Comparison of ENCODE assay signal across 8 cellular contexts in the genomic region with DNA sequence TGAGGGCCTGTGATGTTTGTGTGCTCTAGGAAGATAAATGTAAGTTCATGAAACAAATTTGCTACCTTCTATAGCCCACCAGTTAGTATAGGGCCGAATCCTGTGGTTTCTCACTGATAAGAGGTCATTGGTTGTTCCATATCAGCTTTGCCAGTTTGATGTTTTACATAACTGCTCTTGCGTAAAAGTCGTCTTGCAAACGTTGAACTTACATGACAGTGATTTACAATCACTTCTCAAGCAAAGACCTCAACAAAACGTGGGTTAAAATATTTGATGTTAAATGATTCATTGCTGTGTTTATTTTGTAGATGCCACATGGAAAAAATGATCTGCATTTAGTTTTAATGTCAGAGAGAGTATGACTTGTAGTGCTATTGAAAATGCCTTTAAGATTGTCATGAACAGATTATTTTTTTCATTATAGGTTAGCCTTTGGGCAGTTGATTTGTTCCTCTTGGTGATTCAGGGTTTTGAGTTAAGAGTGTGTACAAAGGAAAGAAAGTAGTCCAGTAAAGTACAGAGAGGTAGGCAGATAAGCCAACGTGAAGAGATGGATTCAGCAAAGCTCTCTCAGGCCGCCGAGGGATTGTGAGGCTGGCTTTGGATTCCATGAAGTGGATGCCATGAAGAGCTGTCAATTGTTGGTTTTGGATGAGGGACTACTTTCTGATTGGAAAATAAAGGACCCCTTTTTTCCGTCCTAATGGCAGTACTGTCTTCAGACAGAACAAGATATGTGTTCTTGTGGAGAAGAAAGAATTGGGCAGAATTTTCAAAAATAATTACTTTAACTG. TPM values are rescaled to one million over a fixed set of nuclear protein-coding genes. Genes with fewer than 3 reads are reported as not detected.
DNase-seq lines count a peak whose midpoint lies in the region; ATAC-seq and TF ChIP-seq lines count a peak whose summit lies in the region.

No MANE protein-coding gene starts in this region.

- peak overlapping the region; percentile 97 for H3K27ac ChIP-seq in hepatocyte

- no peak for DNase-seq in activated CD8-positive, alpha-beta memory T cell treated with anti-CD3 and anti-CD28 coated beads, Interleukin-2, amount 10 ng/mL, durations not matched to agents 7 days and 5 days
- no peak for DNase-seq in activated CD8-positive, alpha-beta memory T cell treated with anti-CD3 and anti-CD28 coated beads, Interleukin-2, amount 50 U/mL, for 4 hours
- DNase-seq in WTC11 (ENCODE audit: low spot score) (no peak), hepatocyte (ENCODE audit: low spot score) (peak; percentile 39), GM13976 (ENCODE audit: low spot score) (no peak), islet precursor cell (no peak)
- DNase-seq in stimulated activated naive B cell treated with anti-CD40 and anti-IgM and Interleukin-4, amounts not matched to agents 10 μg/mL and 1 μg/mL and 100 μg/mL, for 72 hours = no peak
- DNase-seq in stimulated activated CD4-positive, alpha-beta T cell treated with anti-CD3 and anti-CD28 coated beads, Interleukin-4, amount 100 ng/mL, for 4 hours = no peak

- CTCF ChIA-PET in activated CD8-positive, alpha-beta memory T cell treated with anti-CD3 and anti-CD28 coated beads, Interleukin-2, amount 10 ng/mL, durations not matched to agents 7 days and 5 days (lab: Charles Lee) = interaction anchor here (0.8 to 1.4 kb wide), 4 partner anchors 9 to 44 kb away, joined by 3 read pairs; no protein-coding TSS in a partner anchor
- CTCF ChIA-PET in WTC11 (lab: Charles Lee) = interaction anchor here (0.9 to 1.6 kb wide), 4 partner anchors 11 to 58 kb away, joined by 3 to 4 read pairs (median 4); no protein-coding TSS in a partner anchor

- H3K79me2 ChIP-seq in hepatocyte = peaks cover 93% of the 10 kb centered on the region

- peaks cover 38% of the 10 kb centered on the region for H3K4me1 ChIP-seq in hepatocyte (ENCODE audit: insufficient read depth)

- peak overlapping the region; percentile 100 for H3K27ac Mint-ChIP-seq in activated CD8-positive, alpha-beta memory T cell treated with anti-CD3 and anti-CD28 coated beads, Interleukin-2, amount 10 ng/mL, durations not matched to agents 7 days and 5 days
- H3K27ac Mint-ChIP-seq in WTC11 = peak overlapping the region; percentile 69
- H3K27ac Mint-ChIP-seq in stimulated activated naive B cell treated with anti-CD40 and anti-IgM and Interleukin-4, amounts not matched to agents 10 μg/mL and 1 μg/mL and 100 μg/mL, for 72 hours = peak overlapping the region; percentile 2

- peak overlapping the region; percentile 39 for H3K4me3 ChIP-seq in hepatocyte

- H4K20me1 ChIP-seq in hepatocyte (ENCODE audit: insufficient read depth, poor library complexity, severe bottlenecking) = peaks cover 72% of the 10 kb centered on the region

- WGBS in hepatocyte (ENCODE audit: low lambda C conversion rate, missing lambda C conversion rate) = 11% methylated on average over 9 of the region's 9 CpGs

- in situ Hi-C loops in GM13976 (cut with MboI; ENCODE audit: low sequenced_read_pairs, unreplicated experiment) = no loop called here

- POLR2A ChIA-PET in WTC11 (lab: Charles Lee) = no interaction called here

- H3K4me2 ChIP-seq in hepatocyte = peak overlapping the region; percentile 94

- no peak overlapping the region for H2AFZ ChIP-seq in hepatocyte

- no peaks in the 10 kb centered on the region for H3K9me3 Mint-ChIP-seq in activated CD8-positive, alpha-beta memory T cell treated with anti-CD3 and anti-CD28 coated beads, Interleukin-2, amount 10 ng/mL, durations not matched to agents 7 days and 5 days (ENCODE audit: low read depth)
- no peaks in the 10 kb centered on the region for H3K9me3 Mint-ChIP-seq in WTC11
- no peaks in the 10 kb centered on the region for H3K9me3 Mint-ChIP-seq in stimulated activated naive B cell treated with anti-CD40 and anti-IgM and Interleukin-4, amounts not matched to agents 10 μg/mL and 1 μg/mL and 100 μg/mL, for 72 hours

- no peaks in the 10 kb centered on the region for H3K9me2 ChIP-seq in hepatocyte (replicated peaks; ENCODE audit: insufficient read depth)

- H3K4me3 Mint-ChIP-seq in activated CD8-positive, alpha-beta memory T cell treated with anti-CD3 and anti-CD28 coated beads, Interleukin-2, amount 10 ng/mL, durations not matched to agents 7 days and 5 days = peak overlapping the region; percentile 91
- H3K4me3 Mint-ChIP-seq in WTC11 = peak overlapping the region; percentile 85
- H3K4me3 Mint-ChIP-seq in stimulated activated naive B cell treated with anti-CD40 and anti-IgM and Interleukin-4, amounts not matched to agents 10 μg/mL and 1 μg/mL and 100 μg/mL, for 72 hours = peak overlapping the region; percentile 88 to 91

- no peaks in the 10 kb centered on the region for H3K9me3 ChIP-seq in hepatocyte (ENCODE audit: low read depth)

- H3K27me3 ChIP-seq in hepatocyte = no peaks in the 10 kb centered on the region

- H3K4me1 Mint-ChIP-seq in activated CD8-positive, alpha-beta memory T cell treated with anti-CD3 and anti-CD28 coated beads, Interleukin-2, amount 10 ng/mL, durations not matched to agents 7 days and 5 days = peaks cover 59% of the 10 kb centered on the region
- H3K4me1 Mint-ChIP-seq in WTC11 = peaks cover 45% of the 10 kb centered on the region
- H3K4me1 Mint-ChIP-seq in stimulated activated naive B cell treated with anti-CD40 and anti-IgM and Interleukin-4, amounts not matched to agents 10 μg/mL and 1 μg/mL and 100 μg/mL, for 72 hours = peaks cover 35 to 76% of the 10 kb centered on the region in 2 donors

- no peak for ATAC-seq in activated CD8-positive, alpha-beta memory T cell treated with anti-CD3 and anti-CD28 coated beads, Interleukin-2, amount 10 ng/mL, durations not matched to agents 7 days and 5 days
- ATAC-seq in WTC11 = no peak
- ATAC-seq in stimulated activated naive B cell treated with anti-CD40 and anti-IgM and Interleukin-4, amounts not matched to agents 10 μg/mL and 1 μg/mL and 100 μg/mL, for 72 hours (replicated peaks) = no peak

- no peaks in the 10 kb centered on the region for H3K36me3 ChIP-seq in hepatocyte (replicated peaks; ENCODE audit: insufficient read depth, low read depth)

- no peak for TF ChIP-seq CTCF in WTC11 (IDR thresholded peaks at IDR 0.05)
- no peak for TF ChIP-seq CTCF in hepatocyte (IDR thresholded peaks at IDR 0.05; ENCODE audit: poor library complexity)
- no peak for TF ChIP-seq CTCF in GM13976 (IDR thresholded peaks at IDR 0.05; ENCODE audit: borderline replicate concordance, control extremely low read depth, extremely low read depth, insufficient read depth, missing control alignments)

- H3K36me3 Mint-ChIP-seq in activated CD8-positive, alpha-beta memory T cell treated with anti-CD3 and anti-CD28 coated beads, Interleukin-2, amount 10 ng/mL, durations not matched to agents 7 days and 5 days = peaks cover 68% of the 10 kb centered on the region
- H3K36me3 Mint-ChIP-seq in WTC11 = peaks cover 70% of the 10 kb centered on the region
- H3K36me3 Mint-ChIP-seq in stimulated activated naive B cell treated with anti-CD40 and anti-IgM and Interleukin-4, amounts not matched to agents 10 μg/mL and 1 μg/mL and 100 μg/mL, for 72 hours = peaks cover 38 to 71% of the 10 kb centered on the region in 2 donors

- H3K27me3 Mint-ChIP-seq in activated CD8-positive, alpha-beta memory T cell treated with anti-CD3 and anti-CD28 coated beads, Interleukin-2, amount 10 ng/mL, durations not matched to agents 7 days and 5 days = no peaks in the 10 kb centered on the region
- H3K27me3 Mint-ChIP-seq in WTC11 (ENCODE audit: low read depth) = peaks cover 4% of the 10 kb centered on the region
- no peaks in the 10 kb centered on the region for H3K27me3 Mint-ChIP-seq in stimulated activated naive B cell treated with anti-CD40 and anti-IgM and Interleukin-4, amounts not matched to agents 10 μg/mL and 1 μg/mL and 100 μg/mL, for 72 hours

TF ChIP-seq in WTC11, 78 proteins besides CTCF, POLR2A, EP300 and RAD21 (continues in another document):
- TF ChIP-seq PRRX2 (CRISPR knock-in tag; IDR thresholded peaks at IDR 0.05) (no peak), ZNF263 (CRISPR knock-in tag; IDR thresholded peaks at IDR 0.05; ENCODE audit: low read depth) (no peak), ESRRA (CRISPR knock-in tag; IDR thresholded peaks at IDR 0.05; ENCODE audit: borderline replicate concordance) (no peak), ZNF138 (CRISPR knock-in tag; conservative IDR thresholded peaks at IDR 0.05) (no peak), CREM (CRISPR knock-in tag; IDR thresholded peaks at IDR 0.05) (no peak), CBFB (CRISPR knock-in tag; IDR thresholded peaks at IDR 0.05; ENCODE audit: low read depth) (no peak), NR2C2 (CRISPR knock-in tag; IDR thresholded peaks at IDR 0.05) (no peak), TEAD4 (CRISPR knock-in tag; IDR thresholded peaks at IDR 0.05) (no peak)
- TF ChIP-seq, protein P1, sequence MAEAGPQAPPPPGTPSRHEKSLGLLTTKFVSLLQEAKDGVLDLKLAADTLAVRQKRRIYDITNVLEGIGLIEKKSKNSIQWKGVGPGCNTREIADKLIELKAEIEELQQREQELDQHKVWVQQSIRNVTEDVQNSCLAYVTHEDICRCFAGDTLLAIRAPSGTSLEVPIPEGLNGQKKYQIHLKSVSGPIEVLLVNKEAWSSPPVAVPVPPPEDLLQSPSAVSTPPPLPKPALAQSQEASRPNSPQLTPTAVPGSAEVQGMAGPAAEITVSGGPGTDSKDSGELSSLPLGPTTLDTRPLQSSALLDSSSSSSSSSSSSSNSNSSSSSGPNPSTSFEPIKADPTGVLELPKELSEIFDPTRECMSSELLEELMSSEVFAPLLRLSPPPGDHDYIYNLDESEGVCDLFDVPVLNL (CRISPR knock-in tag; IDR thresholded peaks at IDR 0.05; ENCODE audit: borderline replicate concordance, low read depth) = no peak

RNA-seq across cellular contexts. Expression of a gene that starts 2.6 kb away (rescaled TPM):
- 100 to 1,000 TPM; 336 to 408 TPM for total RNA-seq in activated CD8-positive, alpha-beta memory T cell treated with anti-CD3 and anti-CD28 coated beads, Interleukin-2, amount 10 ng/mL, durations not matched to agents 7 days and 5 days
- total RNA-seq in WTC11 (2021) (377 to 400 TPM (median 384 TPM) in 3 replicates), hepatocyte (161 TPM in 2 replicates)
- 269 and 315 TPM in 2 replicates for polyA plus RNA-seq in hepatocyte

RNA-seq across cellular contexts. Expression of a gene that starts 2.9 kb away (rescaled TPM):
- total RNA-seq in activated CD8-positive, alpha-beta memory T cell treated with anti-CD3 and anti-CD28 coated beads, Interleukin-2, amount 10 ng/mL, durations not matched to agents 7 days and 5 days = 10 to 100 TPM; 40.5 to 44.7 TPM
- total RNA-seq in WTC11 (2021) (69.6 to 78.2 TPM (median 77.9 TPM) in 3 replicates), hepatocyte (25.8 and 27.2 TPM in 2 replicates)
- polyA plus RNA-seq in hepatocyte = 46.7 and 58.1 TPM in 2 replicates

RNA-seq across cellular contexts. Expression of a gene that starts 35.8 kb away (rescaled TPM):
- 10 to 100 TPM; 12.0 to 16.9 TPM for total RNA-seq in activated CD8-positive, alpha-beta memory T cell treated with anti-CD3 and anti-CD28 coated beads, Interleukin-2, amount 10 ng/mL, durations not matched to agents 7 days and 5 days
- total RNA-seq in WTC11 (2021) (15.3 to 19.9 TPM (median 15.6 TPM) in 3 replicates), hepatocyte (10.4 and 11.7 TPM in 2 replicates)
- polyA plus RNA-seq in hepatocyte = 34.0 and 46.0 TPM in 2 replicates

RNA-seq across cellular contexts. Expression of a gene that starts 44.8 kb away (rescaled TPM):
- total RNA-seq in activated CD8-positive, alpha-beta memory T cell treated with anti-CD3 and anti-CD28 coated beads, Interleukin-2, amount 10 ng/mL, durations not matched to agents 7 days and 5 days = under 1 TPM; 0.63 to 0.70 TPM
- total RNA-seq in WTC11 (2021) = 1.1 to 1.6 TPM (median 1.6 TPM) in 3 replicates
- total RNA-seq in hepatocyte = 0.33 and 1.7 TPM in 2 replicates
- polyA plus RNA-seq in hepatocyte = 5.3 and 6.3 TPM in 2 replicates

Comparison
In these comparisons a context has a peak if more than half of its experiments do, and no peak if none do; other contexts are left out.
1. H3K27ac Mint-ChIP-seq: peak in every context shown above with its lines; median percentile 100 in activated CD8-positive, alpha-beta memory T cell treated with anti-CD3 and anti-CD28 coated beads, Interleukin-2, amount 10 ng/mL, durations not matched to agents 7 days and 5 days; 69 in WTC11; 2 in stimulated activated naive B cell treated with anti-CD40 and anti-IgM and Interleukin-4, amounts not matched to agents 10 μg/mL and 1 μg/mL and 100 μg/mL, for 72 hours.